In the genomic region with DNA sequence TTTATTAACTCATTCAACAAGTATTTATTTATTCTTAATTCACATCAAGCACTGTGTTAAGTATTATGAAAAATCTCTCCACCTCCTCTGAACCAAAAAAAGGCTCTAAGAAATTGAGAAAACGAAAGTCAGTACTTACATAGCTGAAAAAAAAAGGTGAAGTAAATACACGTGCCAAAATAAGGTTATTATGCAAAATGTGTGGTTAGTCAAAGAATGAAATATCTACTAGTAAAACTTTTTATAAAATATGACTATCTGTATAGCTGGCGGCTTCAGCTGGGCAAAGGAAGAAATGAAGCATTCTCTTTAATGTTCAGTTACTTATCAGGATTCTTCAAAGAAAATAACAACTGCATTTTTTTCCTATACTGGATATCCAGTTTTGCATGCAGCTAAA, we compare ENCODE assay signal across 15 cellular contexts. TPM values are rescaled to one million over a fixed set of nuclear protein-coding genes. Genes with fewer than 3 reads are reported as not detected.
DNase-seq lines count a peak whose midpoint lies in the region; ATAC-seq and TF ChIP-seq lines count a peak whose summit lies in the region.
"Had no signal": no experiment of that assay in that cellular context is flagged by ENCODE, and none has a peak within 500 bp of the region (broad histone marks: within the 10 kb centered on the region; RNA-seq: fewer than 3 reads in every experiment).

No MANE protein-coding gene starts in this region.

- no peak overlapping the region for H3K27ac ChIP-seq in right atrium auricular region
- H3K27ac ChIP-seq: SK-N-MC, transverse colon had no signal

- no peak for TF ChIP-seq CTCF in right atrium auricular region (IDR thresholded peaks at IDR 0.05)

- no peaks in the 10 kb centered on the region for H3K27me3 ChIP-seq in right atrium auricular region
- H3K27me3 ChIP-seq: transverse colon had no signal

- H3K4me1 Mint-ChIP-seq in stimulated activated effector memory CD8-positive, alpha-beta T cell treated with anti-CD3 and anti-CD28 coated beads, Interleukin-12 subunit alpha, Interleukin-12 subunit beta, amount 100 ng/mL, for 72 hours: peaks cover 6% of the 10 kb centered on the region

- peaks cover 40% of the 10 kb centered on the region for H3K36me3 ChIP-seq in right atrium auricular region

- H3K4me1 ChIP-seq in right atrium auricular region: no peaks in the 10 kb centered on the region
- H3K4me1 ChIP-seq: transverse colon had no signal

- ATAC-seq in GM18508 (IDR thresholded peaks at IDR 0.05; ENCODE audit: insufficient read depth, unreplicated experiment): peak; percentile 40
- ATAC-seq in GM21367 (IDR thresholded peaks at IDR 0.05; ENCODE audit: unreplicated experiment): peak; percentile 66
- ATAC-seq in HG02938 (IDR thresholded peaks at IDR 0.05; ENCODE audit: unreplicated experiment): peak; percentile 69
- ATAC-seq in HG03521 (IDR thresholded peaks at IDR 0.05; ENCODE audit: unreplicated experiment): peak; percentile 76
- no peak for ATAC-seq in stimulated activated effector memory CD8-positive, alpha-beta T cell treated with anti-CD3 and anti-CD28 coated beads, Interleukin-12 subunit alpha, Interleukin-12 subunit beta, amount 100 ng/mL, for 72 hours

- no peaks in the 10 kb centered on the region for H3K9me3 ChIP-seq in right atrium auricular region
- H3K9me3 ChIP-seq: transverse colon had no signal

- H3K36me3 Mint-ChIP-seq in stimulated activated effector memory CD8-positive, alpha-beta T cell treated with anti-CD3 and anti-CD28 coated beads, Interleukin-12 subunit alpha, Interleukin-12 subunit beta, amount 100 ng/mL, for 72 hours: peaks cover 81% of the 10 kb centered on the region

- no peaks in the 10 kb centered on the region for H3K9me3 Mint-ChIP-seq in stimulated activated effector memory CD8-positive, alpha-beta T cell treated with anti-CD3 and anti-CD28 coated beads, Interleukin-12 subunit alpha, Interleukin-12 subunit beta, amount 100 ng/mL, for 72 hours

- no peak overlapping the region for H3K4me3 ChIP-seq in right atrium auricular region
- H3K4me3 ChIP-seq: SK-N-MC, smooth muscle cell, transverse colon had no signal

- no peak overlapping the region for H3K27ac Mint-ChIP-seq in stimulated activated effector memory CD8-positive, alpha-beta T cell treated with anti-CD3 and anti-CD28 coated beads, Interleukin-12 subunit alpha, Interleukin-12 subunit beta, amount 100 ng/mL, for 72 hours

- DNase-seq in NCI-H2227 treated with DMSO at 0.1 percent for 48 hours (lab: John Stamatoyannopoulos, UW): no peak
- no peak for DNase-seq in right atrium auricular region (ENCODE audit: low spot score)
- DNase-seq in stimulated activated effector memory CD8-positive, alpha-beta T cell treated with anti-CD3 and anti-CD28 coated beads, Interleukin-12 subunit alpha, Interleukin-12 subunit beta, amount 100 ng/mL, for 72 hours (ENCODE audit: low spot score in 2 of 2): no peak
- DNase-seq in NCI-H1092 treated with DMSO at 0.1 percent for 48 hours (lab: John Stamatoyannopoulos, UW): no peak
- DNase-seq: DMS53; effector CD4-positive, alpha-beta T cell; foreskin melanocyte; NCI-H526 treated with DMSO at 0.1 percent for 48 hours; transverse colon had no signal

- no peak overlapping the region for H3K4me3 Mint-ChIP-seq in stimulated activated effector memory CD8-positive, alpha-beta T cell treated with anti-CD3 and anti-CD28 coated beads, Interleukin-12 subunit alpha, Interleukin-12 subunit beta, amount 100 ng/mL, for 72 hours

RNA-seq across cellular contexts. Expression of a gene that starts 19.1 kb away (rescaled TPM):
- 1 to 10 TPM; 5.9 to 8.0 TPM for total RNA-seq in right atrium auricular region

RNA-seq across cellular contexts. Expression of a gene that starts 35.5 kb away (rescaled TPM):
- 1 to 10 TPM in 1 of 2 donors, under 1 TPM in 1; 0.20 to 2.4 TPM for total RNA-seq in right atrium auricular region
